ENCODE assay signal across 8 cellular contexts in the genomic region with DNA sequence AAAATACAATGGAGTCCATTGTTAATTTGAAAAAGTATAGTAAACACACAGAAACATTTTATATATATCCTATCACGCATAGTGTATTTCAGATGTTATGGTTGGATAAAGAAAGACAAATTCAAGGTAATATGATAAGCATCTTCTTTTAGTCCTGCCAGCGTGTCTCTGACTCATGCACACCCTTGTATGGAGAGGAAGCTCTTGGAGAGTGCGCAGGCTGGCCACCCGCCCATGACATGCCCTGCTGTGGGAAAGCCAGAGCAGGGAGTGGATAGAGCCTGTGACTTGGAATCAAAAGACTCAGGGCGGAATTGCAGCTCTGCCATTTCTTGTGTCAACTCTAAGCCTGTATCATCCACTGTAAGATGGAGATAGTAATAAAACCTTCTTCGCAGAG. TPM values are rescaled to one million over a fixed set of nuclear protein-coding genes. Genes with fewer than 3 reads are reported as not detected.
A peak's percentile ranks its signal among the peaks of the same experiment; 100 is the strongest.
DNase-seq lines count a peak whose midpoint lies in the region; TF ChIP-seq lines count a peak whose summit lies in the region.

No MANE protein-coding gene starts in this region.

- peaks cover 0 to 1% of the 10 kb centered on the region in 2 donors for H3K27me3 Mint-ChIP-seq in CD8-positive, alpha-beta memory T cell

- no peak overlapping the region for H3K4me3 Mint-ChIP-seq in CD8-positive, alpha-beta memory T cell

- H3K4me3 ChIP-seq in AG04450 (ENCODE audit: low read depth, low read length), result no peak overlapping the region
- H3K4me3 ChIP-seq in LNCaP clone FGC (ENCODE audit: low read depth, low read length), result no peak overlapping the region
- H3K4me3 ChIP-seq in muscle layer of colon (ENCODE audit: low read depth in 1 of 2, low read length in 2 of 2), result peak overlapping the region in 1 of 2 donors; percentile 31
- no peak overlapping the region for H3K4me3 ChIP-seq in CD8-positive, alpha-beta memory T cell (ENCODE audit: low read length)

- H3K36me3 Mint-ChIP-seq in CD8-positive, alpha-beta memory T cell, result no peaks in the 10 kb centered on the region

- H3K9me3 ChIP-seq in AG04450 (ENCODE audit: control insufficient read depth, insufficient read depth, low read length) (no peaks in the 10 kb centered on the region), muscle layer of colon (ENCODE audit: low read length) (no peaks in the 10 kb centered on the region)
- H3K9me3 ChIP-seq in CD8-positive, alpha-beta memory T cell (ENCODE audit: low read length), result no peaks in the 10 kb centered on the region

- H3K4me1 Mint-ChIP-seq in CD8-positive, alpha-beta memory T cell, result peaks cover 6 to 9% (median 7%) of the 10 kb centered on the region in 3 donors

- H3K4me1 ChIP-seq in muscle layer of colon (ENCODE audit: insufficient read depth, low read length), result peaks cover 30% of the 10 kb centered on the region
- peaks cover 10% of the 10 kb centered on the region for H3K4me1 ChIP-seq in CD8-positive, alpha-beta memory T cell (ENCODE audit: insufficient read depth, low read length)

- TF ChIP-seq CTCF in AG04450 (IDR thresholded peaks at IDR 0.05; ENCODE audit: low read depth, low read length) (no peak), LNCaP clone FGC (IDR thresholded peaks at IDR 0.05; ENCODE audit: control insufficient read depth, extremely low read depth, insufficient read depth) (no peak)

- DNase-seq in AG04450 (ENCODE audit: low read depth, low spot score) (no peak), LNCaP clone FGC (ENCODE audit: low read depth) (peak; percentile 97), cerebellar cortex (ENCODE audit: low spot score) (peak; percentile 94), activated gamma-delta T cell treated with Interleukin-2 at 50 U/mL for 16 hours (no peak), NCI-H524 treated with DMSO at 0.1 percent for 48 hours (lab: John Stamatoyannopoulos, UW) (no peak), HuH-7 (ENCODE audit: low spot score) (no peak)
- no peak for DNase-seq in CD8-positive, alpha-beta memory T cell

- CTCF ChIA-PET in AG04450 (lab: Charles Lee), result interaction anchor here (0.9 to 3.1 kb wide), 3 partner anchors 19 to 256 kb away, joined by 8 to 13 read pairs (median 10); no protein-coding TSS in a partner anchor
- CTCF ChIA-PET in CD8-positive, alpha-beta memory T cell (lab: Charles Lee), result no interaction called here

- POLR2A ChIA-PET in AG04450 (lab: Yijun Ruan, JAX), result interaction anchor here (1.4 to 2.8 kb wide), 3 partner anchors 19 to 43 kb away, joined by 3 to 12 read pairs (median 7); a partner anchor contains a TSS
- POLR2A ChIA-PET in CD8-positive, alpha-beta memory T cell (lab: Charles Lee), result no interaction called here

- no peak overlapping the region for H3K27ac Mint-ChIP-seq in CD8-positive, alpha-beta memory T cell

- H3K36me3 ChIP-seq in muscle layer of colon (ENCODE audit: insufficient read depth, low read length), result no peaks in the 10 kb centered on the region
- H3K36me3 ChIP-seq in CD8-positive, alpha-beta memory T cell (ENCODE audit: insufficient read depth, low read length), result no peaks in the 10 kb centered on the region

- H3K27ac ChIP-seq in AG04450 (ENCODE audit: low read depth, low read length), result peak overlapping the region; percentile 25
- H3K27ac ChIP-seq in muscle layer of colon (ENCODE audit: low read depth, low read length), result peak overlapping the region; percentile 66
- H3K27ac ChIP-seq in CD8-positive, alpha-beta memory T cell (ENCODE audit: low read depth, low read length), result no peak overlapping the region

- H3K9me3 Mint-ChIP-seq in CD8-positive, alpha-beta memory T cell, result no peaks in the 10 kb centered on the region

- H3K9ac ChIP-seq in muscle layer of colon (ENCODE audit: low read length), result no peak overlapping the region

- H3K27me3 ChIP-seq in AG04450 (ENCODE audit: control insufficient read depth, insufficient read depth, low read length) (no peaks in the 10 kb centered on the region), muscle layer of colon (ENCODE audit: control insufficient read depth in 1 of 2, insufficient read depth in 2 of 2, low read length in 2 of 2) (no peaks in the 10 kb centered on the region)
- H3K27me3 ChIP-seq in CD8-positive, alpha-beta memory T cell (ENCODE audit: insufficient read depth, low read length, poor library complexity, severe bottlenecking), result no peaks in the 10 kb centered on the region

RNA-seq across cellular contexts. Expression of a gene that starts 23.0 kb away (rescaled TPM):
- 229 and 231 TPM in 2 replicates for polyA plus RNA-seq in AG04450 (2011; rRNA removed)
- 489 and 625 TPM in 2 replicates for polyA minus RNA-seq in AG04450 (2011; rRNA and poly(A)+ RNA removed)
- total RNA-seq in CD8-positive, alpha-beta memory T cell, result 100 to 1,000 TPM; 134 to 136 TPM
- 101 TPM for polyA plus RNA-seq in CD8-positive, alpha-beta memory T cell

RNA-seq across cellular contexts. Expression of a gene that starts 42.7 kb away (rescaled TPM):
- 265 and 305 TPM in 2 replicates for polyA plus RNA-seq in AG04450 (2011; rRNA removed)
- polyA minus RNA-seq in AG04450 (2011; rRNA and poly(A)+ RNA removed), result 150 and 158 TPM in 2 replicates
- total RNA-seq in CD8-positive, alpha-beta memory T cell, result 100 to 1,000 TPM; 474 to 487 TPM
- 931 TPM for polyA plus RNA-seq in CD8-positive, alpha-beta memory T cell

RNA-seq across cellular contexts. Expression of a gene that starts 52.3 kb away (rescaled TPM):
- 19.9 and 22.6 TPM in 2 replicates for polyA plus RNA-seq in AG04450 (2011; rRNA removed)
- polyA minus RNA-seq in AG04450 (2011; rRNA and poly(A)+ RNA removed), result 8.5 and 13.9 TPM in 2 replicates
- total RNA-seq in CD8-positive, alpha-beta memory T cell, result 10 to 100 TPM; 64.3 to 64.6 TPM
- 97.9 TPM for polyA plus RNA-seq in CD8-positive, alpha-beta memory T cell

Comparison
In these comparisons a context has a peak if more than half of its experiments do, and no peak if none do; other contexts are left out.
1. DNase-seq: peak in LNCaP clone FGC (single experiment) and cerebellar cortex (single experiment); none in AG04450 (single experiment), activated gamma-delta T cell treated with Interleukin-2 at 50 U/mL for 16 hours (single experiment), NCI-H524 treated with DMSO at 0.1 percent for 48 hours (single experiment), HuH-7 (single experiment) and CD8-positive, alpha-beta memory T cell (0 of 5).